Comparison of ENCODE assay signal across 9 cellular contexts in the genomic region with DNA sequence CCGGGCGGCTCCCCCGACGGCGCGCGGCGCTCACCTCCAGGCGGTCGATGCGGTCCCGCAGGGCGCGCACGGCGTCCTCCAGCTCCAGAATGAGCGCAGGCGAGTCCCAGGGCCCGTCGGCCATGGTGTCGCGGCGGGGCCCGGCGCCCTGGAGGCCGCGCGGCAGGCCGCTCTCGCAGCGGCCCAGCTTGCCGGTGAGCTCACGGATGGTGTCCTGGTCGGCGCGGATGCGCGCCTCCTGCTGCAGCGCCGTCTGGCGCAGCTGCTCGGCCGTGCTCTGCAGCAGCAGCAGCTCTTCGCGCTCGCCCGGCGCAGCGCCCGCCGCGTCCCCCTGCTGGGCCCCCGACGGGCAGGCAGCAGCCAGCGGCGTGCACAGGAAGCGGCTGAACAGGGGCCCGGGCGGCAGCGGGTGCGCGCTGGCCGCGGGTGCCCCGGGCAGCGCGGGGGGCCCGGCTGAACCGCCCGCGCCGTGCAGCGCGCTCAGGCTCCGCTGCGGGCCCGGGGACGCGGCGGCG. TPM values are rescaled to one million over a fixed set of nuclear protein-coding genes. Genes with fewer than 3 reads are reported as not detected.
DNase-seq lines count a peak whose midpoint lies in the region; ATAC-seq, FAIRE-seq and TF ChIP-seq lines count a peak whose summit lies in the region.
"Had no signal": no experiment of that assay in that cellular context is flagged by ENCODE, and none has a peak within 500 bp of the region (broad histone marks: within the 10 kb centered on the region; RNA-seq: fewer than 3 reads in every experiment).

No MANE protein-coding gene starts in this region.

- H3K9ac ChIP-seq in H1 (replicated peaks in 1 of 4; ENCODE audit: extremely low read depth in 1 of 4, low read depth in 3 of 4, low read length in 3 of 4) (peak overlapping the region in 2 of 4 experiments; percentile 36 to 56; a peak in 3 of 7 replicates), mesenchymal stem cell (ENCODE audit: low read length) (peak overlapping the region; percentile 78)

- H2BK5ac ChIP-seq in H1 (ENCODE audit: low read depth, low read length) (no peak overlapping the region), mesenchymal stem cell (ENCODE audit: low read depth, low read length, poor library complexity, severe bottlenecking) (no peak overlapping the region)

- H3K4me3 Mint-ChIP-seq in activated CD4-positive, alpha-beta T cell treated with anti-CD3 and anti-CD28 coated beads, Interleukin-2, amount 10 ng/mL, durations not matched to agents 7 days and 5 days = no peak overlapping the region

- POLR2A ChIA-PET in activated CD4-positive, alpha-beta T cell treated with anti-CD3 and anti-CD28 coated beads, Interleukin-2, amount 10 ng/mL, durations not matched to agents 7 days and 5 days (lab: Charles Lee) = no interaction called here
- POLR2A ChIA-PET in H1 (lab: Charles Lee; ENCODE audit: partially characterized antibody) = interaction anchor here (0.5 to 2.2 kb wide), 11 partner anchors 9 to 160 kb away, joined by 3 to 5 read pairs (median 4); no protein-coding TSS in a partner anchor

- peaks cover 0 to 7% (median 3%) of the 10 kb centered on the region in 4 experiments; a peak in 4 of 7 replicates for H3K4me1 ChIP-seq in H1 (replicated peaks in 1 of 4; ENCODE audit: control insufficient read depth in 3 of 4, insufficient read depth in 4 of 4, low read length in 3 of 4)
- H3K4me1 ChIP-seq in mesenchymal stem cell (ENCODE audit: control insufficient read depth, insufficient read depth, low read depth, low read length) = peaks cover 12% of the 10 kb centered on the region

- CTCF ChIA-PET in activated CD4-positive, alpha-beta T cell treated with anti-CD3 and anti-CD28 coated beads, Interleukin-2, amount 10 ng/mL, durations not matched to agents 7 days and 5 days (lab: Charles Lee) = interaction anchor here (0.6 to 2.0 kb wide), 8 partner anchors 8 to 285 kb away, joined by 3 to 5 read pairs (median 3); a partner anchor contains a TSS
- CTCF ChIA-PET in H1 (lab: Charles Lee; ENCODE audit: partially characterized antibody) = interaction anchor here (0.5 to 2.1 kb wide), 8 partner anchors 9 to 308 kb away, joined by 3 to 10 read pairs (median 4); no protein-coding TSS in a partner anchor

- H3K4me1 Mint-ChIP-seq in activated CD4-positive, alpha-beta T cell treated with anti-CD3 and anti-CD28 coated beads, Interleukin-2, amount 10 ng/mL, durations not matched to agents 7 days and 5 days = peaks cover 5% of the 10 kb centered on the region

- peaks cover 8% of the 10 kb centered on the region; the same call in 1 of the 2 replicates for H3K23me2 ChIP-seq in H1 (ENCODE audit: low read depth, low read length)

- WGBS in H1 (ENCODE audit: extremely low coverage in 1 of 2, insufficient coverage in 1 of 2, insufficient read length in 1 of 2, insufficient replicate concordance in 2 of 2, low coverage in 1 of 2, low lambda C conversion rate in 2 of 2, missing lambda C conversion rate in 1 of 2), 2 experiments = 1% methylated on average over 45 of the region's 81 CpGs; no CpG with 5 or more reads in 1 of the 2 experiments
- under 1% methylated on average over 32 of the region's 81 CpGs for WGBS in mesenchymal stem cell

- peak in 1 of 2 experiments; percentile 7; a peak in 1 of 4 replicates for TF ChIP-seq RAD21 in H1 (IDR thresholded peaks at IDR 0.05 in 1 of 2, conservative IDR thresholded peaks at IDR 0.05 in 1 of 2; ENCODE audit: low read depth in 2 of 2, low read length in 2 of 2)

- no peak overlapping the region for H4K5ac ChIP-seq in H1 (ENCODE audit: insufficient read length, low read depth, low read length)

- H4K91ac ChIP-seq in H1 (replicated peaks; ENCODE audit: insufficient read length, low read length) = no peak overlapping the region
- H4K91ac ChIP-seq in mesenchymal stem cell (ENCODE audit: low read length) = no peak overlapping the region

- TF ChIP-seq POLR2A in H1 (IDR thresholded peaks at IDR 0.05; ENCODE audit: control extremely low read depth in 1 of 2, low read depth in 2 of 2, low read length in 2 of 2) = peak in 1 of 2 experiments; percentile 0; a peak in 1 of 3 replicates
- TF ChIP-seq POLR2A in GM18505 (IDR thresholded peaks at IDR 0.05; ENCODE audit: borderline replicate concordance, extremely low read depth, insufficient read depth, insufficient read length) = no peak

- TF ChIP-seq EP300 in H1 (IDR thresholded peaks at IDR 0.05; ENCODE audit: borderline replicate concordance in 1 of 2, low read depth in 2 of 2, low read length in 2 of 2) = no peak

- H2BK12ac ChIP-seq in H1 (ENCODE audit: low read depth, low read length) (no peak overlapping the region), mesenchymal stem cell (ENCODE audit: low read length in 2 of 2) (peak overlapping the region in 1 of 2 experiments; percentile 39)

- H3K4ac ChIP-seq in H1 (replicated peaks; ENCODE audit: insufficient read length, low read depth, low read length) (no peak overlapping the region), mesenchymal stem cell (ENCODE audit: low read depth in 1 of 2, low read length in 2 of 2) (no peak overlapping the region)

- H2BK20ac ChIP-seq in H1 (ENCODE audit: low read length) = no peak overlapping the region

- no peak for FAIRE-seq in H1 (lab: Jason Lieb, UNC)

- H2BK15ac ChIP-seq in H1 (ENCODE audit: low read length) (no peak overlapping the region), mesenchymal stem cell (ENCODE audit: low read depth, poor library complexity, severe bottlenecking) (peak overlapping the region; percentile 57)

- peak overlapping the region; percentile 80 for H4K8ac ChIP-seq in H1 (ENCODE audit: extremely low read depth, insufficient read depth, low read length)
- H4K8ac ChIP-seq in mesenchymal stem cell (ENCODE audit: low read length) = no peak overlapping the region

- H3K4me3 ChIP-seq in H1 (ENCODE audit: extremely low read depth in 1 of 4, insufficient read depth in 2 of 4, low read depth in 3 of 4, low read length in 4 of 4) = peak overlapping the region; percentile 48 to 70 (median 50)
- peak overlapping the region; percentile 50 to 75 for H3K4me3 ChIP-seq in mesenchymal stem cell (ENCODE audit: insufficient read depth in 1 of 2, low read depth in 1 of 2, low read length in 2 of 2)

- H3K79me1 ChIP-seq in H1 (ENCODE audit: low read depth, low read length) (no peaks in the 10 kb centered on the region), mesenchymal stem cell (replicated peaks; ENCODE audit: low read length, poor library complexity, severe bottlenecking) (no peaks in the 10 kb centered on the region)

- H3K14ac ChIP-seq in H1 (ENCODE audit: insufficient read length) (no peak overlapping the region), mesenchymal stem cell (ENCODE audit: low read length in 2 of 2) (peak overlapping the region in 1 of 2 experiments; percentile 55)

- H4K20me1 ChIP-seq in H1 (replicated peaks in 1 of 2; ENCODE audit: control insufficient read depth in 1 of 2, insufficient read depth in 2 of 2, low read length in 2 of 2) = peaks cover 0 to 4% of the 10 kb centered on the region in 2 experiments

- peak overlapping the region; percentile 48; the same call in 1 of the 2 replicates for H3K18ac ChIP-seq in H1 (ENCODE audit: extremely low read depth, low read length)
- H3K18ac ChIP-seq in mesenchymal stem cell (ENCODE audit: low read depth in 1 of 2, low read length in 2 of 2) = peak overlapping the region; percentile 16 to 34

- no peak overlapping the region for H3K27ac ChIP-seq in H1 (ENCODE audit: low read depth, low read length)
- H3K27ac ChIP-seq in mesenchymal stem cell (ENCODE audit: low read length, poor library complexity, severe bottlenecking) = no peak overlapping the region

- H2AFZ ChIP-seq in H1 (ENCODE audit: low read length) (no peak overlapping the region), mesenchymal stem cell (ENCODE audit: low read depth, low read length) (peak overlapping the region; percentile 62)

- H3K9me3 ChIP-seq in H1 (ENCODE audit: insufficient read depth in 2 of 2, low read depth in 1 of 2, low read length in 1 of 2) = no peaks in the 10 kb centered on the region
- H3K9me3 ChIP-seq in mesenchymal stem cell (ENCODE audit: control insufficient read depth, low read length) = no peaks in the 10 kb centered on the region

- H3K56ac ChIP-seq in H1 (replicated peaks; ENCODE audit: insufficient read length, low read depth, low read length) = no peak overlapping the region

- H3K36me3 ChIP-seq in H1 (ENCODE audit: control insufficient read depth in 2 of 4, insufficient read depth in 4 of 4, low read length in 3 of 4) = no peaks in the 10 kb centered on the region
- no peaks in the 10 kb centered on the region for H3K36me3 ChIP-seq in mesenchymal stem cell (ENCODE audit: control insufficient read depth in 1 of 2, insufficient read depth in 2 of 2, low read depth in 1 of 2, low read length in 2 of 2)

- H3K23ac ChIP-seq in H1 (ENCODE audit: insufficient read length) (no peak overlapping the region), mesenchymal stem cell (ENCODE audit: low read length in 2 of 2) (no peak overlapping the region)

- H2BK120ac ChIP-seq in H1 (replicated peaks; ENCODE audit: low read depth, low read length) = no peak overlapping the region
- no peak overlapping the region for H2BK120ac ChIP-seq in mesenchymal stem cell (ENCODE audit: low read depth, low read length)

- H3K27me3 Mint-ChIP-seq in activated CD4-positive, alpha-beta T cell treated with anti-CD3 and anti-CD28 coated beads, Interleukin-2, amount 10 ng/mL, durations not matched to agents 7 days and 5 days = peaks cover 51% of the 10 kb centered on the region

- H2AK5ac ChIP-seq in H1 (ENCODE audit: low read depth, low read length) = no peak overlapping the region
- no peak overlapping the region for H2AK5ac ChIP-seq in mesenchymal stem cell (ENCODE audit: low read length, severe bottlenecking)

- H3K79me2 ChIP-seq in H1 (ENCODE audit: control insufficient read depth in 1 of 2, insufficient read depth in 2 of 2, low read length in 2 of 2) = no peaks in the 10 kb centered on the region

- ATAC-seq in GM18505 (IDR thresholded peaks at IDR 0.05; ENCODE audit: unreplicated experiment) = no peak

- H3K36me3 Mint-ChIP-seq in activated CD4-positive, alpha-beta T cell treated with anti-CD3 and anti-CD28 coated beads, Interleukin-2, amount 10 ng/mL, durations not matched to agents 7 days and 5 days (ENCODE audit: low read depth) = no peaks in the 10 kb centered on the region
- H3K36me3 Mint-ChIP-seq: activated naive CD4-positive, alpha-beta T cell treated with anti-CD3 and anti-CD28 coated beads, Interleukin-2, amount 50 U/mL, for 24 hours had no signal

- H3K4me2 ChIP-seq in H1 (ENCODE audit: insufficient read depth in 1 of 2, low read depth in 2 of 2, low read length in 2 of 2) (peak overlapping the region; percentile 49 to 89), mesenchymal stem cell (ENCODE audit: low read length, poor library complexity, severe bottlenecking) (peak overlapping the region; percentile 76)

- peak; percentile 78 for DNase-seq in ELR (ENCODE audit: low read depth)
- peak; percentile 59 for DNase-seq in NCI-H1092 treated with DMSO at 0.1 percent for 48 hours (lab: John Stamatoyannopoulos, UW)
- peak; percentile 45 for DNase-seq in activated CD4-positive, alpha-beta T cell treated with anti-CD3 and anti-CD28 coated beads, Interleukin-2, amount 10 ng/mL, durations not matched to agents 7 days and 5 days
- DNase-seq in H1 (ENCODE audit: low read depth in 1 of 2, low spot score in 2 of 2) = peak; percentile 47 to 68
- DNase-seq in mesenchymal stem cell = peak; percentile 80
- peak; percentile 33 for DNase-seq in stimulated activated CD8-positive, alpha-beta memory T cell treated with anti-CD3 and anti-CD28 coated beads, Interleukin-4, amount 100 ng/mL, for 24 hours (ENCODE audit: low read depth)
- DNase-seq in G401 (ENCODE audit: low spot score) = no peak

- no peak overlapping the region for H3K27ac Mint-ChIP-seq in activated CD4-positive, alpha-beta T cell treated with anti-CD3 and anti-CD28 coated beads, Interleukin-2, amount 10 ng/mL, durations not matched to agents 7 days and 5 days

- H3K27me3 ChIP-seq in H1 (replicated peaks in 1 of 4; ENCODE audit: control insufficient read depth in 3 of 4, extremely low read depth in 1 of 4, insufficient read depth in 3 of 4, low read length in 3 of 4) (peaks cover 16 to 47% (median 38%) of the 10 kb centered on the region in 4 experiments), mesenchymal stem cell (ENCODE audit: control insufficient read depth in 1 of 2, insufficient read depth in 1 of 2, low read length in 2 of 2) (peaks cover 31 to 64% of the 10 kb centered on the region in 2 experiments)

- no peaks in the 10 kb centered on the region for H3K9me3 Mint-ChIP-seq in activated CD4-positive, alpha-beta T cell treated with anti-CD3 and anti-CD28 coated beads, Interleukin-2, amount 10 ng/mL, durations not matched to agents 7 days and 5 days
- H3K9me3 Mint-ChIP-seq: activated naive CD4-positive, alpha-beta T cell treated with anti-CD3 and anti-CD28 coated beads, Interleukin-2, amount 50 U/mL, for 24 hours had no signal

- TF ChIP-seq CTCF in H1 (IDR thresholded peaks at IDR 0.05; ENCODE audit: control extremely low read depth in 1 of 3, insufficient read depth in 1 of 3, low read depth in 1 of 3, low read length in 3 of 3) = peak in 2 of 3 experiments; percentile 31 to 36; a peak in 3 of 4 replicates

- in situ Hi-C loops in G401 (cut with HindIII; ENCODE audit: low sequenced_read_pairs) = no loop called here

RNA-seq across cellular contexts. Expression of a gene that starts 0.6 kb away (rescaled TPM):
- total RNA-seq in activated CD4-positive, alpha-beta T cell treated with anti-CD3 and anti-CD28 coated beads, Interleukin-2, amount 10 ng/mL, durations not matched to agents 7 days and 5 days = 1 to 10 TPM; 1.1 to 1.2 TPM
- total RNA-seq in H1 (2021; fragmentation: NEBNext Ultra II Directional; extraction: Animal tissue kit (Norgen Biotek cat#: 25700)) = 5.8 and 6.4 TPM in 2 replicates
- polyA plus RNA-seq in H1 (2011; rRNA removed) = 3.7 and 4.9 TPM in 2 replicates
- 3.3 TPM for polyA plus RNA-seq in H1 (2011; cell fraction: cytosol; rRNA removed)
- polyA plus RNA-seq in H1 (2011; cell fraction: nucleus; rRNA removed) = 3.8 TPM
- 5.5 to 8.8 TPM (median 6.9 TPM) in 4 replicates for polyA plus RNA-seq in H1 (2012, experiment 1 of 2)
- 5.3 TPM for polyA plus RNA-seq in H1 (2012, experiment 2 of 2)
- polyA plus RNA-seq in H1 (2013, experiment 1 of 2) = 5.2 TPM
- polyA plus RNA-seq in H1 (2013, experiment 2 of 2) = 6.0 TPM
- 5.1 and 5.9 TPM in 2 replicates for polyA minus RNA-seq in H1 (2011; rRNA and poly(A)+ RNA removed)
- polyA minus RNA-seq in H1 (2011; cell fraction: cytosol; rRNA and poly(A)+ RNA removed) = 8.6 TPM
- polyA minus RNA-seq in H1 (2011; cell fraction: nucleus; rRNA and poly(A)+ RNA removed) = 2.4 TPM
- 1.9 TPM for polyA plus RNA-seq in mesenchymal stem cell (2013, experiment 1 of 2)
- 1.9 TPM for polyA plus RNA-seq in mesenchymal stem cell (2013, experiment 2 of 2)
- total RNA-seq in G401 (2014; rRNA removed; shearing (Covaris generic)) = 5.6 and 8.8 TPM in 2 replicates

RNA-seq across cellular contexts. Expression of a gene that starts 28.8 kb away (rescaled TPM):
- total RNA-seq in activated CD4-positive, alpha-beta T cell treated with anti-CD3 and anti-CD28 coated beads, Interleukin-2, amount 10 ng/mL, durations not matched to agents 7 days and 5 days = 10 to 100 TPM; 56.0 to 60.5 TPM
- 27.5 and 28.2 TPM in 2 replicates for total RNA-seq in H1 (2021; fragmentation: NEBNext Ultra II Directional; extraction: Animal tissue kit (Norgen Biotek cat#: 25700))
- 10.6 and 11.7 TPM in 2 replicates for polyA plus RNA-seq in H1 (2011; rRNA removed)
- 6.3 TPM for polyA plus RNA-seq in H1 (2011; cell fraction: cytosol; rRNA removed)
- 33.5 TPM for polyA plus RNA-seq in H1 (2011; cell fraction: nucleus; rRNA removed)
- 12.9 to 17.7 TPM (median 14.7 TPM) in 4 replicates for polyA plus RNA-seq in H1 (2012, experiment 1 of 2)
- 13.0 TPM for polyA plus RNA-seq in H1 (2012, experiment 2 of 2)
- 10.8 TPM for polyA plus RNA-seq in H1 (2013, experiment 1 of 2)
- polyA plus RNA-seq in H1 (2013, experiment 2 of 2) = 11.2 TPM
- 15.0 and 17.1 TPM in 2 replicates for polyA minus RNA-seq in H1 (2011; rRNA and poly(A)+ RNA removed)
- polyA minus RNA-seq in H1 (2011; cell fraction: cytosol; rRNA and poly(A)+ RNA removed) = 22.2 TPM
- 50.0 TPM for polyA minus RNA-seq in H1 (2011; cell fraction: nucleus; rRNA and poly(A)+ RNA removed)
- polyA plus RNA-seq in mesenchymal stem cell (2013, experiment 1 of 2) = 39.2 TPM
- 38.5 TPM for polyA plus RNA-seq in mesenchymal stem cell (2013, experiment 2 of 2)
- total RNA-seq in G401 (2014; rRNA removed; shearing (Covaris generic)) = 16.4 and 25.6 TPM in 2 replicates

RNA-seq across cellular contexts. Expression of a gene that starts 49.3 kb away (rescaled TPM):
- total RNA-seq in activated CD4-positive, alpha-beta T cell treated with anti-CD3 and anti-CD28 coated beads, Interleukin-2, amount 10 ng/mL, durations not matched to agents 7 days and 5 days = 10 to 100 TPM in 1 of 2 experiments, 1 to 10 TPM in 1; 7.9 to 10.2 TPM
- 7.8 and 8.8 TPM in 2 replicates for total RNA-seq in H1 (2021; fragmentation: NEBNext Ultra II Directional; extraction: Animal tissue kit (Norgen Biotek cat#: 25700))
- polyA plus RNA-seq in H1 (2011; rRNA removed) = 14.0 and 23.4 TPM in 2 replicates
- polyA plus RNA-seq in H1 (2011; cell fraction: cytosol; rRNA removed) = 17.7 TPM
- 17.5 TPM for polyA plus RNA-seq in H1 (2011; cell fraction: nucleus; rRNA removed)
- 7.9 to 11.2 TPM (median 10.6 TPM) in 4 replicates for polyA plus RNA-seq in H1 (2012, experiment 1 of 2)
- 12.6 TPM for polyA plus RNA-seq in H1 (2012, experiment 2 of 2)
- 7.5 TPM for polyA plus RNA-seq in H1 (2013, experiment 1 of 2)
- 8.2 TPM for polyA plus RNA-seq in H1 (2013, experiment 2 of 2)
- polyA minus RNA-seq in H1 (2011; rRNA and poly(A)+ RNA removed) = 6.9 and 7.1 TPM in 2 replicates
- polyA minus RNA-seq in H1 (2011; cell fraction: cytosol; rRNA and poly(A)+ RNA removed) = 5.4 TPM
- 2.5 TPM for polyA minus RNA-seq in H1 (2011; cell fraction: nucleus; rRNA and poly(A)+ RNA removed)
- polyA plus RNA-seq in mesenchymal stem cell (2013, experiment 1 of 2) = 11.2 TPM
- polyA plus RNA-seq in mesenchymal stem cell (2013, experiment 2 of 2) = 11.2 TPM
- 17.9 and 30.9 TPM in 2 replicates for total RNA-seq in G401 (2014; rRNA removed; shearing (Covaris generic))
